1 cellular context compared by ENCODE assay signal in genomic region chr1:225886159-225887029, GRCh38.
TF ChIP-seq lines count a peak whose summit lies in the region.

No MANE protein-coding gene starts in this region.

TF ChIP-seq in IMR-90, 13 proteins besides CTCF, POLR2A, EP300 and RAD21:
- TF ChIP-seq CEBPB (IDR thresholded peaks at IDR 0.05; ENCODE audit: low read depth, low read length) (no peak), MAZ (IDR thresholded peaks at IDR 0.05; ENCODE audit: borderline replicate concordance, low read depth, low read length) (no peak), RFX5 (IDR thresholded peaks at IDR 0.05; ENCODE audit: low read depth, low read length) (no peak), MXI1 (IDR thresholded peaks at IDR 0.05; ENCODE audit: borderline replicate concordance, low read depth, low read length) (no peak), BHLHE40 (IDR thresholded peaks at IDR 0.05; ENCODE audit: low read depth, low read length) (no peak), SMC3 (IDR thresholded peaks at IDR 0.05; ENCODE audit: low read depth, low read length) (no peak), NFE2L2 (IDR thresholded peaks at IDR 0.05; ENCODE audit: low read depth, low read length) (no peak), FOS (IDR thresholded peaks at IDR 0.05; ENCODE audit: low read depth, low read length) (no peak), MAFK (IDR thresholded peaks at IDR 0.05; ENCODE audit: low read depth, low read length) (no peak), RCOR1 (IDR thresholded peaks at IDR 0.05; ENCODE audit: insufficient replicate concordance, low read length) (no peak), USF2 (IDR thresholded peaks at IDR 0.05; ENCODE audit: low read depth, low read length) (no peak), CHD1 (IDR thresholded peaks at IDR 0.05; ENCODE audit: low read depth, low read length) (no peak)
- TF ChIP-seq, protein P1, sequence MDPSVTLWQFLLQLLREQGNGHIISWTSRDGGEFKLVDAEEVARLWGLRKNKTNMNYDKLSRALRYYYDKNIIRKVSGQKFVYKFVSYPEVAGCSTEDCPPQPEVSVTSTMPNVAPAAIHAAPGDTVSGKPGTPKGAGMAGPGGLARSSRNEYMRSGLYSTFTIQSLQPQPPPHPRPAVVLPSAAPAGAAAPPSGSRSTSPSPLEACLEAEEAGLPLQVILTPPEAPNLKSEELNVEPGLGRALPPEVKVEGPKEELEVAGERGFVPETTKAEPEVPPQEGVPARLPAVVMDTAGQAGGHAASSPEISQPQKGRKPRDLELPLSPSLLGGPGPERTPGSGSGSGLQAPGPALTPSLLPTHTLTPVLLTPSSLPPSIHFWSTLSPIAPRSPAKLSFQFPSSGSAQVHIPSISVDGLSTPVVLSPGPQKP (IDR thresholded peaks at IDR 0.05; ENCODE audit: borderline replicate concordance, low read depth, low read length): no peak
TF ChIP-seq in IMR-90: peak in this region for 0.
